1 cellular context compared by ENCODE assay signal in the genomic region with DNA sequence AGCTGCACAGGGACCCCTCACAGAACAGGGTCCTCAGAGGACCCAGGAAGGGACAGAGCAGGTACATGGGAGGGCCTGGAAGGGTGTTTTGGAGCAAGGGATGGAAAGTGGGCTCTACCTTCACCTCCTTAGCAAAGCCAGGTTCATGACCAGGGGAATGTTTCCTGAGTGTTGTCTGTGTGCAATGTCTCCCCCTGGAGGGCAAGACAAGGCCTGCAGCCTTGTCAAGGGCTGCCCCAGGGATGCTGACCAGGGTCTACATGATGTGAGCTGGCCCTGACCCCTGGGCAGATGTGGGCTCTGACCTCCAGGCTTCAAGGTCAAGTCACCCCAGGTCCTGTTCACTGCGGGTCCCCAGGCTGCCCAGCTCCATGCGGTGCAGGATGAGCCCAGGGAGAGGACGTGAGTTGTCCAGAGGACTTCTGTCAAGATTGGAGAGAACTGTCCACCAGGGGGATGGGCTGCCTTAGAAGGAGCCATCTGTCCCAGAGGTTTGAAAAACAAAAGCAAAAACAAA.
TF ChIP-seq lines count a peak whose summit lies in the region.

No MANE protein-coding gene starts in this region.

TF ChIP-seq in GM23338, 12 proteins besides CTCF, POLR2A, EP300 and RAD21 (continued from another document):
- TF ChIP-seq REST (IDR thresholded peaks at IDR 0.05; ENCODE audit: unreplicated experiment) (no peak), EZH2phosphoT487 (IDR thresholded peaks at IDR 0.05; ENCODE audit: unreplicated experiment) (no peak), NANOG (IDR thresholded peaks at IDR 0.05; ENCODE audit: borderline replicate concordance) (no peak), JUNB (IDR thresholded peaks at IDR 0.05; ENCODE audit: unreplicated experiment) (no peak)
- TF ChIP-seq, protein P1, sequence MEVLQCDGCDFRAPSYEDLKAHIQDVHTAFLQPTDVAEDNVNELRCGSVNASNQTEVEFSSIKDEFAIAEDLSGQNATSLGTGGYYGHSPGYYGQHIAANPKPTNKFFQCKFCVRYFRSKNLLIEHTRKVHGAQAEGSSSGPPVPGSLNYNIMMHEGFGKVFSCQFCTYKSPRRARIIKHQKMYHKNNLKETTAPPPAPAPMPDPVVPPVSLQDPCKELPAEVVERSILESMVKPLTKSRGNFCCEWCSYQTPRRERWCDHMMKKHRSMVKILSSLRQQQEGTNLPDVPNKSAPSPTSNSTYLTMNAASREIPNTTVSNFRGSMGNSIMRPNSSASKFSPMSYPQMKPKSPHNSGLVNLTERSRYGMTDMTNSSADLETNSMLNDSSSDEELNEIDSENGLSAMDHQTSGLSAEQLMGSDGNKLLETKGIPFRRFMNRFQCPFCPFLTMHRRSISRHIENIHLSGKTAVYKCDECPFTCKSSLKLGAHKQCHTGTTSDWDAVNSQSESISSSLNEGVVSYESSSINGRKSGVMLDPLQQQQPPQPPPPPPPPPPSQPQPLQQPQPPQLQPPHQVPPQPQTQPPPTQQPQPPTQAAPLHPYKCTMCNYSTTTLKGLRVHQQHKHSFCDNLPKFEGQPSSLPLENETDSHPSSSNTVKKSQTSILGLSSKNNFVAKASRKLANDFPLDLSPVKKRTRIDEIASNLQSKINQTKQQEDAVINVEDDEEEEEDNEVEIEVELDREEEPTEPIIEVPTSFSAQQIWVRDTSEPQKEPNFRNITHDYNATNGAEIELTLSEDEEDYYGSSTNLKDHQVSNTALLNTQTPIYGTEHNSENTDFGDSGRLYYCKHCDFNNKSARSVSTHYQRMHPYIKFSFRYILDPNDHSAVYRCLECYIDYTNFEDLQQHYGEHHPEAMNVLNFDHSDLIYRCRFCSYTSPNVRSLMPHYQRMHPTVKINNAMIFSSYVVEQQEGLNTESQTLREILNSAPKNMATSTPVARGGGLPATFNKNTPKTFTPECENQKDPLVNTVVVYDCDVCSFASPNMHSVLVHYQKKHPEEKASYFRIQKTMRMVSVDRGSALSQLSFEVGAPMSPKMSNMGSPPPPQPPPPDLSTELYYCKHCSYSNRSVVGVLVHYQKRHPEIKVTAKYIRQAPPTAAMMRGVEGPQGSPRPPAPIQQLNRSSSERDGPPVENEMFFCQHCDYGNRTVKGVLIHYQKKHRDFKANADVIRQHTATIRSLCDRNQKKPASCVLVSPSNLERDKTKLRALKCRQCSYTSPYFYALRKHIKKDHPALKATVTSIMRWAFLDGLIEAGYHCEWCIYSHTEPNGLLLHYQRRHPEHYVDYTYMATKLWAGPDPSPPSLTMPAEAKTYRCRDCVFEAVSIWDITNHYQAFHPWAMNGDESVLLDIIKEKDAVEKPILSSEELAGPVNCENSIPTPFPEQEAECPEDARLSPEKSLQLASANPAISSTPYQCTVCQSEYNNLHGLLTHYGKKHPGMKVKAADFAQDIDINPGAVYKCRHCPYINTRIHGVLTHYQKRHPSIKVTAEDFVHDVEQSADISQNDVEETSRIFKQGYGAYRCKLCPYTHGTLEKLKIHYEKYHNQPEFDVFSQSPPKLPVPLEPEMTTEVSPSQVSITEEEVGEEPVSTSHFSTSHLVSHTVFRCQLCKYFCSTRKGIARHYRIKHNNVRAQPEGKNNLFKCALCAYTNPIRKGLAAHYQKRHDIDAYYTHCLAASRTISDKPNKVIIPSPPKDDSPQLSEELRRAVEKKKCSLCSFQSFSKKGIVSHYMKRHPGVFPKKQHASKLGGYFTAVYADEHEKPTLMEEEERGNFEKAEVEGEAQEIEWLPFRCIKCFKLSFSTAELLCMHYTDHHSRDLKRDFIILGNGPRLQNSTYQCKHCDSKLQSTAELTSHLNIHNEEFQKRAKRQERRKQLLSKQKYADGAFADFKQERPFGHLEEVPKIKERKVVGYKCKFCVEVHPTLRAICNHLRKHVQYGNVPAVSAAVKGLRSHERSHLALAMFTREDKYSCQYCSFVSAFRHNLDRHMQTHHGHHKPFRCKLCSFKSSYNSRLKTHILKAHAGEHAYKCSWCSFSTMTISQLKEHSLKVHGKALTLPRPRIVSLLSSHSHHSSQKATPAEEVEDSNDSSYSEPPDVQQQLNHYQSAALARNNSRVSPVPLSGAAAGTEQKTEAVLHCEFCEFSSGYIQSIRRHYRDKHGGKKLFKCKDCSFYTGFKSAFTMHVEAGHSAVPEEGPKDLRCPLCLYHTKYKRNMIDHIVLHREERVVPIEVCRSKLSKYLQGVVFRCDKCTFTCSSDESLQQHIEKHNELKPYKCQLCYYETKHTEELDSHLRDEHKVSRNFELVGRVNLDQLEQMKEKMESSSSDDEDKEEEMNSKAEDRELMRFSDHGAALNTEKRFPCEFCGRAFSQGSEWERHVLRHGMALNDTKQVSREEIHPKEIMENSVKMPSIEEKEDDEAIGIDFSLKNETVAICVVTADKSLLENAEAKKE (CRISPR knock-in tag; IDR thresholded peaks at IDR 0.05), result peak; percentile 35; the same call in 1 of the 2 replicates
